In genomic region chr2:19900536-19901200, GRCh38 we compare ENCODE assay signal across 8 cellular contexts. TPM values are rescaled to one million over a fixed set of nuclear protein-coding genes. Genes with fewer than 3 reads are reported as not detected.
DNase-seq lines count a peak whose midpoint lies in the region; ATAC-seq and TF ChIP-seq lines count a peak whose summit lies in the region.

No MANE protein-coding gene starts in this region.

- peaks cover 0 to 26% (median 2%) of the 10 kb centered on the region in 4 donors for H3K4me1 ChIP-seq in Peyer's patch
- no peaks in the 10 kb centered on the region for H3K4me1 ChIP-seq in thymus (ENCODE audit: control insufficient read depth, insufficient read depth, low read length)

- H3K27ac ChIP-seq in Peyer's patch (peak overlapping the region; percentile 93 to 96 (median 96)), caudate nucleus (ENCODE audit: low read depth, low read length) (peak overlapping the region; percentile 98), thymus (ENCODE audit: low read depth) (peak overlapping the region; percentile 99)

- intact Hi-C loops in lower leg skin (cut with DNase I; ENCODE audit: low total_unique reads) = no loop called here

- H3K27me3 ChIP-seq in Peyer's patch = no peaks in the 10 kb centered on the region
- H3K27me3 ChIP-seq in thymus (ENCODE audit: control insufficient read depth, insufficient read depth) = no peaks in the 10 kb centered on the region

- peak overlapping the region; percentile 70 to 96 (median 76) for H3K4me3 ChIP-seq in Peyer's patch
- H3K4me3 ChIP-seq in lower leg skin (ENCODE audit: low read depth, poor library complexity, severe bottlenecking) = peak overlapping the region; percentile 95
- H3K4me3 ChIP-seq in thymus (ENCODE audit: low read length) = peak overlapping the region; percentile 87

- H3K36me3 ChIP-seq in Peyer's patch = no peaks in the 10 kb centered on the region
- no peaks in the 10 kb centered on the region for H3K36me3 ChIP-seq in thymus (ENCODE audit: control insufficient read depth, insufficient read depth)

- H3K9me3 ChIP-seq in Peyer's patch (no peaks in the 10 kb centered on the region), thymus (ENCODE audit: control insufficient read depth) (no peaks in the 10 kb centered on the region)

- 7 to 12% methylated on average over 13 of the region's 13 CpGs for WGBS in lower leg skin, 2 donors
- 11% methylated on average over 13 of the region's 13 CpGs for WGBS in thymus

- TF ChIP-seq CTCF in Peyer's patch (IDR thresholded peaks at IDR 0.05) (no peak), lower leg skin (IDR thresholded peaks at IDR 0.05) (no peak)

- DNase-seq in Ammon's horn (ENCODE audit: low spot score) (peak; percentile 8), Peyer's patch (no peak), caudate nucleus (lab: John Stamatoyannopoulos, UW) (no peak), lower leg skin (ENCODE audit: low spot score in 2 of 2) (no peak)

- TF ChIP-seq POLR2A in Peyer's patch (IDR thresholded peaks at IDR 0.05) (no peak), lower leg skin (IDR thresholded peaks at IDR 0.05) (no peak)

- ATAC-seq in GM18909 (IDR thresholded peaks at IDR 0.05; ENCODE audit: poor library complexity, unreplicated experiment) = peak; percentile 0
- no peak for ATAC-seq in HG03108 (IDR thresholded peaks at IDR 0.05; ENCODE audit: unreplicated experiment)
- ATAC-seq in HG02970 (IDR thresholded peaks at IDR 0.05; ENCODE audit: low FRiP score, unreplicated experiment) = no peak

RNA-seq across cellular contexts. Expression of gene TTC32, which starts 1.1 kb away (rescaled TPM):
- total RNA-seq in Peyer's patch = 10 to 100 TPM; 15.2 to 30.5 (median 21.4) TPM
- 10 to 100 TPM; 11.5 to 18.6 (median 14.1) TPM for total RNA-seq in lower leg skin
- 93.2 TPM for polyA plus RNA-seq in thymus
